Comparison of ENCODE assay signal across 13 cellular contexts in the genomic region with DNA sequence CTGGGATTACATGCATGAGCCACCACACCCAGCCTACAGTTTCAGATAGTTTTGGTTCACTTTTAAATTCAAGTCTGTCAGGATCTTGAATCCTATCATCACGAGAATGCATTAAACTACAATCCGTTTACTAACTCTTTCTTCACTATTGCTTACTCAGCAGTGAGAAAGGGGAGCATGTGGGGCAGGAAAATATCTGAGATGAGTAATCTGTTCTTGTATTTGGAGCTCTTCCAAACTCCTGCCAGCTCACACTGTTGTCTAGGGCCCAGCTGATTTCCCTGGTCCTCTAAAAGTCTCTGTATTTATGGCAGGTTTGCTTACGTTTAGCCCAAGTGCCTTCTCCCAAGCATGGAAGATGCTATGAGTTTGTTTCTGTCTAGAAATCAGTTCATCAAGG.
DNase-seq lines count a peak whose midpoint lies in the region; ATAC-seq, FAIRE-seq and TF ChIP-seq lines count a peak whose summit lies in the region.
"Had no signal": no experiment of that assay in that cellular context is flagged by ENCODE, and none has a peak within 500 bp of the region (broad histone marks: within the 10 kb centered on the region; RNA-seq: fewer than 3 reads in every experiment).

No MANE protein-coding gene starts in this region.

- peak in 1 of 2 experiments; percentile 25 for DNase-seq in A549 (ENCODE audit: low read depth in 1 of 2, low spot score in 1 of 2)
- peak; percentile 22 for DNase-seq in LoVo (ENCODE audit: low spot score)
- DNase-seq in brain microvascular endothelial cell, result peak; percentile 20
- peak; percentile 28 for DNase-seq in foreskin melanocyte
- no peak for DNase-seq in GF-D8 (lab: John Stamatoyannopoulos, UW)
- no peak for DNase-seq in putamen (ENCODE audit: low spot score)
- DNase-seq in BE2C, result no peak
- DNase-seq: activated T-cell treated with anti-CD3 and anti-CD28 coated beads, Interleukin-2, amount 50 U/mL, for 24 hours; amygdala; NCI-H2107; nucleus accumbens had no signal

- H3K4me1 ChIP-seq in A549 (no peaks in the 10 kb centered on the region), BE2C (no peaks in the 10 kb centered on the region)

- no peak for TF ChIP-seq EP300 in A549 (IDR thresholded peaks at IDR 0.05)

- TF ChIP-seq RAD21 in A549 (conservative IDR thresholded peaks at IDR 0.05 in 1 of 2, IDR thresholded peaks at IDR 0.05 in 1 of 2), result no peak

- H3K36me3 ChIP-seq in brain microvascular endothelial cell (replicated peaks), result no peaks in the 10 kb centered on the region
- H3K36me3 ChIP-seq in BE2C, result no peaks in the 10 kb centered on the region

- WGBS in A549 (ENCODE audit: missing lambda C conversion rate), result 38% methylated on average over 3 of the region's 3 CpGs

- H3K4me3 ChIP-seq in A549, result no peak overlapping the region
- H3K4me3 ChIP-seq in brain microvascular endothelial cell (ENCODE audit: low read depth, low read length), result no peak overlapping the region
- H3K4me3 ChIP-seq in BE2C (ENCODE audit: low read depth, low read length), result no peak overlapping the region

- ATAC-seq in A549 (peak; percentile 31 to 74; a peak in 2 of 6 replicates), GM19463 (IDR thresholded peaks at IDR 0.05; ENCODE audit: unreplicated experiment) (no peak)
- ATAC-seq: activated CD4-positive, CD25-positive, alpha-beta regulatory T cell treated with anti-CD3 and anti-CD28 coated beads, Interleukin-2, amount 50 U/mL, for 24 hours had no signal

- no peak overlapping the region for H3K4me2 ChIP-seq in A549

- TF ChIP-seq POLR2A in A549 (IDR thresholded peaks at IDR 0.05; ENCODE audit: low read length), result no peak

- H3K9me3 ChIP-seq in A549 (peaks cover 30% of the 10 kb centered on the region), BE2C (no peaks in the 10 kb centered on the region)

- FAIRE-seq in A549 (lab: Jason Lieb, UNC), result no peak

- H3K27me3 ChIP-seq in brain microvascular endothelial cell (replicated peaks) (no peaks in the 10 kb centered on the region), BE2C (no peaks in the 10 kb centered on the region; the same call in 1 of the 2 replicates)

- CTCF ChIA-PET in A549 (lab: Yijun Ruan, JAX), result no interaction called here

- H3K27ac ChIP-seq in A549 (no peak overlapping the region), brain microvascular endothelial cell (no peak overlapping the region)

- TF ChIP-seq CTCF in A549 (IDR thresholded peaks at IDR 0.05), result no peak
- TF ChIP-seq CTCF in brain microvascular endothelial cell (IDR thresholded peaks at IDR 0.05; ENCODE audit: low read depth, low read length, missing control alignments), result no peak
- no peak for TF ChIP-seq CTCF in BE2C (IDR thresholded peaks at IDR 0.05; ENCODE audit: low read depth, low read length)

- POLR2A ChIA-PET in A549 (lab: Yijun Ruan, JAX), result no interaction called here

- in situ Hi-C loops in brain microvascular endothelial cell (cut with HindIII; ENCODE audit: low pct_ligation_motif_present, low sequenced_read_pairs), result no loop called here

TF ChIP-seq in A549, 52 proteins besides CTCF, POLR2A, EP300 and RAD21:
- no peak for TF ChIP-seq FOSL2 (IDR thresholded peaks at IDR 0.05)
- no peak for TF ChIP-seq FOSL2 (CRISPR knock-in tag; IDR thresholded peaks at IDR 0.05)
- peak; percentile 87 for TF ChIP-seq MAFK (IDR thresholded peaks at IDR 0.05; ENCODE audit: partially characterized antibody)
- no peak for TF ChIP-seq GATA3 (IDR thresholded peaks at IDR 0.05; ENCODE audit: borderline replicate concordance)
- no peak for TF ChIP-seq ESRRA (IDR thresholded peaks at IDR 0.05; ENCODE audit: borderline replicate concordance, low read length)

Comparison
In these comparisons a context has a peak if more than half of its experiments do, and no peak if none do; other contexts are left out.
1. DNase-seq: peak in LoVo (single experiment), brain microvascular endothelial cell (single experiment) and foreskin melanocyte (single experiment); none in GF-D8 (single experiment), putamen (single experiment) and BE2C (single experiment).